In genomic region chr22:49362393-49362792, GRCh38 we compare ENCODE assay signal across 17 cellular contexts.
"Had no signal": no experiment of that assay in that cellular context is flagged by ENCODE, and none has a peak within 500 bp of the region (broad histone marks: within the 10 kb centered on the region; RNA-seq: fewer than 3 reads in every experiment).

No MANE protein-coding gene starts in this region.

- H3K27ac Mint-ChIP-seq: activated CD4-positive, alpha-beta T cell treated with anti-CD3 and anti-CD28 coated beads, Interleukin-2, amount 10 ng/mL, durations not matched to agents 24 days and 14 days; activated naive CD8-positive, alpha-beta T cell treated with anti-CD3 and anti-CD28 coated beads, Interleukin-2, amount 50 U/mL, for 24 hours; activated T-helper 17 cell treated with anti-CD3 and anti-CD28 coated beads, Interleukin-2, amount 50 U/mL, for 72 hours; effector memory CD8-positive, alpha-beta T cell; mesothelial cell of epicardium had no signal

- H3K27me3 ChIP-seq: foreskin keratinocyte, ovary had no signal

- H3K27me3 Mint-ChIP-seq: activated naive CD8-positive, alpha-beta T cell treated with anti-CD3 and anti-CD28 coated beads, Interleukin-2, amount 50 U/mL, for 24 hours had no signal

- ATAC-seq: activated naive CD8-positive, alpha-beta T cell treated with anti-CD3 and anti-CD28 coated beads, Interleukin-2, amount 50 U/mL, for 24 hours; activated T-helper 17 cell treated with anti-CD3 and anti-CD28 coated beads, Interleukin-2, amount 50 U/mL, for 72 hours; effector memory CD8-positive, alpha-beta T cell; foreskin keratinocyte had no signal

- H3K4me3 ChIP-seq: ovary, transverse colon had no signal

- H3K27ac ChIP-seq: foreskin keratinocyte, ovary, transverse colon had no signal

- H3K4me1 ChIP-seq: foreskin keratinocyte, transverse colon had no signal

- H3K9me3 Mint-ChIP-seq: activated CD4-positive, alpha-beta T cell treated with anti-CD3 and anti-CD28 coated beads, Interleukin-2, amount 10 ng/mL, durations not matched to agents 24 days and 14 days; activated naive CD8-positive, alpha-beta T cell treated with anti-CD3 and anti-CD28 coated beads, Interleukin-2, amount 50 U/mL, for 24 hours; activated T-helper 17 cell treated with anti-CD3 and anti-CD28 coated beads, Interleukin-2, amount 50 U/mL, for 72 hours; effector memory CD8-positive, alpha-beta T cell; mesothelial cell of epicardium had no signal

- DNase-seq: activated CD4-positive, alpha-beta T cell treated with anti-CD3 and anti-CD28 coated beads, Interleukin-2, amount 10 ng/mL, durations not matched to agents 24 days and 14 days; activated CD4-positive, CD25-positive, alpha-beta regulatory T cell; activated naive CD4-positive, alpha-beta T cell treated with Interleukin-2 at 50 U/mL for 16 hours; activated naive CD8-positive, alpha-beta T cell treated with anti-CD3 and anti-CD28 coated beads, Interleukin-2, amount 50 U/mL, for 24 hours; cerebellar nuclear complex; dermis blood vessel endothelial cell; effector memory CD8-positive, alpha-beta T cell; foreskin keratinocyte; glutamatergic neuron; kidney glomerular epithelial cell; stimulated activated CD4-positive, alpha-beta T cell treated with anti-CD3 and anti-CD28 coated beads, Interleukin-2, amount 100 ng/mL, for 48 hours; stimulated activated naive CD4-positive, alpha-beta T cell; SW 1271; transverse colon had no signal

- H3K9me3 ChIP-seq: ovary, transverse colon had no signal

- H3K4me1 Mint-ChIP-seq: activated CD4-positive, alpha-beta T cell treated with anti-CD3 and anti-CD28 coated beads, Interleukin-2, amount 10 ng/mL, durations not matched to agents 24 days and 14 days; activated naive CD8-positive, alpha-beta T cell treated with anti-CD3 and anti-CD28 coated beads, Interleukin-2, amount 50 U/mL, for 24 hours; activated T-helper 17 cell treated with anti-CD3 and anti-CD28 coated beads, Interleukin-2, amount 50 U/mL, for 72 hours had no signal

- H3K36me3 Mint-ChIP-seq: mesothelial cell of epicardium had no signal

- H3K4me3 Mint-ChIP-seq: activated CD4-positive, alpha-beta T cell treated with anti-CD3 and anti-CD28 coated beads, Interleukin-2, amount 10 ng/mL, durations not matched to agents 24 days and 14 days; activated naive CD8-positive, alpha-beta T cell treated with anti-CD3 and anti-CD28 coated beads, Interleukin-2, amount 50 U/mL, for 24 hours; activated T-helper 17 cell treated with anti-CD3 and anti-CD28 coated beads, Interleukin-2, amount 50 U/mL, for 72 hours; effector memory CD8-positive, alpha-beta T cell; mesothelial cell of epicardium had no signal

- H3K36me3 ChIP-seq: ovary, transverse colon had no signal
